1 cellular context compared by ENCODE assay signal in genomic region chr6:139375239-139376053, GRCh38.
TF ChIP-seq lines count a peak whose summit lies in the region.

No MANE protein-coding gene starts in this region.

TF ChIP-seq in HepG2, 621 proteins besides CTCF, POLR2A, EP300 and RAD21 (continued from another document and continues in another):
- TF ChIP-seq, protein P1, sequence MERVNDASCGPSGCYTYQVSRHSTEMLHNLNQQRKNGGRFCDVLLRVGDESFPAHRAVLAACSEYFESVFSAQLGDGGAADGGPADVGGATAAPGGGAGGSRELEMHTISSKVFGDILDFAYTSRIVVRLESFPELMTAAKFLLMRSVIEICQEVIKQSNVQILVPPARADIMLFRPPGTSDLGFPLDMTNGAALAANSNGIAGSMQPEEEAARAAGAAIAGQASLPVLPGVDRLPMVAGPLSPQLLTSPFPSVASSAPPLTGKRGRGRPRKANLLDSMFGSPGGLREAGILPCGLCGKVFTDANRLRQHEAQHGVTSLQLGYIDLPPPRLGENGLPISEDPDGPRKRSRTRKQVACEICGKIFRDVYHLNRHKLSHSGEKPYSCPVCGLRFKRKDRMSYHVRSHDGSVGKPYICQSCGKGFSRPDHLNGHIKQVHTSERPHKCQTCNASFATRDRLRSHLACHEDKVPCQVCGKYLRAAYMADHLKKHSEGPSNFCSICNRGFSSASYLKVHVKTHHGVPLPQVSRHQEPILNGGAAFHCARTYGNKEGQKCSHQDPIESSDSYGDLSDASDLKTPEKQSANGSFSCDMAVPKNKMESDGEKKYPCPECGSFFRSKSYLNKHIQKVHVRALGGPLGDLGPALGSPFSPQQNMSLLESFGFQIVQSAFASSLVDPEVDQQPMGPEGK (CRISPR knock-in tag; IDR thresholded peaks at IDR 0.05) = peak; percentile 80
- TF ChIP-seq HMG20B (CRISPR knock-in tag; conservative IDR thresholded peaks at IDR 0.05) = peak; percentile 48; the same call in 1 of the 2 replicates
- TF ChIP-seq ZHX1 (CRISPR knock-in tag; IDR thresholded peaks at IDR 0.05; ENCODE audit: low read depth) = no peak; the same call in 1 of the 2 replicates
- peak; percentile 91; the same call in 1 of the 2 replicates for TF ChIP-seq KDM4B (CRISPR knock-in tag; IDR thresholded peaks at IDR 0.05)
- peak; percentile 43; the same call in 1 of the 2 replicates for TF ChIP-seq MYC (CRISPR knock-in tag; IDR thresholded peaks at IDR 0.05; ENCODE audit: borderline replicate concordance)
- peak; percentile 95 for TF ChIP-seq FOXA3 (CRISPR knock-in tag; IDR thresholded peaks at IDR 0.05)
- peak; percentile 64 for TF ChIP-seq HNF4A (CRISPR knock-in tag; IDR thresholded peaks at IDR 0.05)
- TF ChIP-seq AHDC1 (CRISPR knock-in tag; IDR thresholded peaks at IDR 0.05; ENCODE audit: borderline replicate concordance) = peak; percentile 83
- TF ChIP-seq, protein P2, sequence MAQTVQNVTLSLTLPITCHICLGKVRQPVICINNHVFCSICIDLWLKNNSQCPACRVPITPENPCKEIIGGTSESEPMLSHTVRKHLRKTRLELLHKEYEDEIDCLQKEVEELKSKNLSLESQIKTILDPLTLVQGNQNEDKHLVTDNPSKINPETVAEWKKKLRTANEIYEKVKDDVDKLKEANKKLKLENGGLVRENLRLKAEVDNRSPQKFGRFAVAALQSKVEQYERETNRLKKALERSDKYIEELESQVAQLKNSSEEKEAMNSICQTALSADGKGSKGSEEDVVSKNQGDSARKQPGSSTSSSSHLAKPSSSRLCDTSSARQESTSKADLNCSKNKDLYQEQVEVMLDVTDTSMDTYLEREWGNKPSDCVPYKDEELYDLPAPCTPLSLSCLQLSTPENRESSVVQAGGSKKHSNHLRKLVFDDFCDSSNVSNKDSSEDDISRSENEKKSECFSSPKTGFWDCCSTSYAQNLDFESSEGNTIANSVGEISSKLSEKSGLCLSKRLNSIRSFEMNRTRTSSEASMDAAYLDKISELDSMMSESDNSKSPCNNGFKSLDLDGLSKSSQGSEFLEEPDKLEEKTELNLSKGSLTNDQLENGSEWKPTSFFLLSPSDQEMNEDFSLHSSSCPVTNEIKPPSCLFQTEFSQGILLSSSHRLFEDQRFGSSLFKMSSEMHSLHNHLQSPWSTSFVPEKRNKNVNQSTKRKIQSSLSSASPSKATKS (CRISPR knock-in tag; IDR thresholded peaks at IDR 0.05) = 0 out of 2 replicates have a peak, but pooled peaks have one; percentile 67
- no peak; the same call in 1 of the 2 replicates for TF ChIP-seq SNAPC5 (CRISPR knock-in tag; IDR thresholded peaks at IDR 0.05; ENCODE audit: borderline replicate concordance)
- no peak for TF ChIP-seq ZFYVE20 (CRISPR knock-in tag; IDR thresholded peaks at IDR 0.05; ENCODE audit: borderline replicate concordance, low read depth)
- peak; percentile 57 for TF ChIP-seq BORCS8-MEF2B (CRISPR knock-in tag; IDR thresholded peaks at IDR 0.05)
- peak; percentile 90 for TF ChIP-seq TEAD3 (CRISPR knock-in tag; optimal IDR thresholded peaks at IDR 0.05; ENCODE audit: borderline replicate concordance)
- TF ChIP-seq, protein P3, sequence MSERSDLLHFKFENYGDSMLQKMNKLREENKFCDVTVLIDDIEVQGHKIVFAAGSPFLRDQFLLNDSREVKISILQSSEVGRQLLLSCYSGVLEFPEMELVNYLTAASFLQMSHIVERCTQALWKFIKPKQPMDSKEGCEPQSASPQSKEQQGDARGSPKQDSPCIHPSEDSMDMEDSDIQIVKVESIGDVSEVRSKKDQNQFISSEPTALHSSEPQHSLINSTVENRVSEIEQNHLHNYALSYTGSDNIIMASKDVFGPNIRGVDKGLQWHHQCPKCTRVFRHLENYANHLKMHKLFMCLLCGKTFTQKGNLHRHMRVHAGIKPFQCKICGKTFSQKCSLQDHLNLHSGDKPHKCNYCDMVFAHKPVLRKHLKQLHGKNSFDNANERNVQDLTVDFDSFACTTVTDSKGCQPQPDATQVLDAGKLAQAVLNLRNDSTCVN (CRISPR knock-in tag; IDR thresholded peaks at IDR 0.05; ENCODE audit: borderline replicate concordance) = 0 out of 2 replicates have a peak, but pooled peaks have one; percentile 44
- TF ChIP-seq ZNF782 (CRISPR knock-in tag; IDR thresholded peaks at IDR 0.05; ENCODE audit: borderline replicate concordance) = peak; percentile 92
- no peak; the same call in 1 of the 2 replicates for TF ChIP-seq ZNF567 (CRISPR knock-in tag; IDR thresholded peaks at IDR 0.05; ENCODE audit: borderline replicate concordance)
- TF ChIP-seq ZFP36L2 (CRISPR knock-in tag; IDR thresholded peaks at IDR 0.05) = no peak
- peak; percentile 18 for TF ChIP-seq SKI (IDR thresholded peaks at IDR 0.05; ENCODE audit: partially characterized antibody)
- no peak for TF ChIP-seq ZNF234 (CRISPR knock-in tag; conservative IDR thresholded peaks at IDR 0.05)
- peak; percentile 90 for TF ChIP-seq BHLHE40 (IDR thresholded peaks at IDR 0.05; ENCODE audit: low read length)
- no peak for TF ChIP-seq CSRNP2 (CRISPR knock-in tag; conservative IDR thresholded peaks at IDR 0.05; ENCODE audit: low read depth)
- 0 out of 2 replicates have a peak, but pooled peaks have one; percentile 44 for TF ChIP-seq GTF2F1 (IDR thresholded peaks at IDR 0.05; ENCODE audit: low read length)
- TF ChIP-seq ERF (CRISPR knock-in tag; IDR thresholded peaks at IDR 0.05) = peak; percentile 96
- TF ChIP-seq REXO4 (CRISPR knock-in tag; IDR thresholded peaks at IDR 0.05; ENCODE audit: borderline replicate concordance) = no peak
- peak; percentile 84; the same call in 1 of the 2 replicates for TF ChIP-seq ZNF232 (CRISPR knock-in tag; IDR thresholded peaks at IDR 0.05; ENCODE audit: borderline replicate concordance)
- TF ChIP-seq ZNF678 (CRISPR knock-in tag; IDR thresholded peaks at IDR 0.05) = no peak
- TF ChIP-seq, protein P4, sequence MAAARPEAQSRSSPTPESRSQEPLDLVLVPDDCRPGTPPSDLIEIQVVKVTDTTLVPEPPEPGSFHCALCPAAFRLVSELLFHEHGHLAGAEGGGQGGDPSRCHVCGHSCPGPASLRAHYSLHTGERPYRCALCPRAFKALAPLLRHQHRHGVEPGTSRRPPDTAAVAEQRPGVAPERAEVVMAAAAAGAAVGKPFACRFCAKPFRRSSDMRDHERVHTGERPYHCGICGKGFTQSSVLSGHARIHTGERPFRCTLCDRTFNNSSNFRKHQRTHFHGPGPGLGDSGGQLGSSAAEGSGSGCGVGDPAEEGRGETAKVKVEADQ (CRISPR knock-in tag; IDR thresholded peaks at IDR 0.05; ENCODE audit: borderline replicate concordance) = 0 out of 2 replicates have a peak, but pooled peaks have one; percentile 22
- no peak for TF ChIP-seq DMTF1 (CRISPR knock-in tag; IDR thresholded peaks at IDR 0.05)
- TF ChIP-seq MAF1 (CRISPR knock-in tag; IDR thresholded peaks at IDR 0.05; ENCODE audit: borderline replicate concordance) = peak; percentile 39; the same call in 1 of the 2 replicates
- 0 out of 2 replicates have a peak, but pooled peaks have one; percentile 68 for TF ChIP-seq ZBTB3 (CRISPR knock-in tag; IDR thresholded peaks at IDR 0.05; ENCODE audit: borderline replicate concordance, low read depth)
- TF ChIP-seq ZNF792 (CRISPR knock-in tag; IDR thresholded peaks at IDR 0.05) = peak; percentile 93
- TF ChIP-seq ZFP36 (IDR thresholded peaks at IDR 0.05; ENCODE audit: borderline replicate concordance, low read depth, low read length, partially characterized antibody) = no peak
- no peak for TF ChIP-seq ZNF468 (CRISPR knock-in tag; IDR thresholded peaks at IDR 0.05)
- TF ChIP-seq, protein P5, sequence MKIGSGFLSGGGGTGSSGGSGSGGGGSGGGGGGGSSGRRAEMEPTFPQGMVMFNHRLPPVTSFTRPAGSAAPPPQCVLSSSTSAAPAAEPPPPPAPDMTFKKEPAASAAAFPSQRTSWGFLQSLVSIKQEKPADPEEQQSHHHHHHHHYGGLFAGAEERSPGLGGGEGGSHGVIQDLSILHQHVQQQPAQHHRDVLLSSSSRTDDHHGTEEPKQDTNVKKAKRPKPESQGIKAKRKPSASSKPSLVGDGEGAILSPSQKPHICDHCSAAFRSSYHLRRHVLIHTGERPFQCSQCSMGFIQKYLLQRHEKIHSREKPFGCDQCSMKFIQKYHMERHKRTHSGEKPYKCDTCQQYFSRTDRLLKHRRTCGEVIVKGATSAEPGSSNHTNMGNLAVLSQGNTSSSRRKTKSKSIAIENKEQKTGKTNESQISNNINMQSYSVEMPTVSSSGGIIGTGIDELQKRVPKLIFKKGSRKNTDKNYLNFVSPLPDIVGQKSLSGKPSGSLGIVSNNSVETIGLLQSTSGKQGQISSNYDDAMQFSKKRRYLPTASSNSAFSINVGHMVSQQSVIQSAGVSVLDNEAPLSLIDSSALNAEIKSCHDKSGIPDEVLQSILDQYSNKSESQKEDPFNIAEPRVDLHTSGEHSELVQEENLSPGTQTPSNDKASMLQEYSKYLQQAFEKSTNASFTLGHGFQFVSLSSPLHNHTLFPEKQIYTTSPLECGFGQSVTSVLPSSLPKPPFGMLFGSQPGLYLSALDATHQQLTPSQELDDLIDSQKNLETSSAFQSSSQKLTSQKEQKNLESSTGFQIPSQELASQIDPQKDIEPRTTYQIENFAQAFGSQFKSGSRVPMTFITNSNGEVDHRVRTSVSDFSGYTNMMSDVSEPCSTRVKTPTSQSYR (CRISPR knock-in tag; IDR thresholded peaks at IDR 0.05; ENCODE audit: borderline replicate concordance) = peak; percentile 75; the same call in 1 of the 2 replicates
